10 cellular contexts compared by ENCODE assay signal in the genomic region with DNA sequence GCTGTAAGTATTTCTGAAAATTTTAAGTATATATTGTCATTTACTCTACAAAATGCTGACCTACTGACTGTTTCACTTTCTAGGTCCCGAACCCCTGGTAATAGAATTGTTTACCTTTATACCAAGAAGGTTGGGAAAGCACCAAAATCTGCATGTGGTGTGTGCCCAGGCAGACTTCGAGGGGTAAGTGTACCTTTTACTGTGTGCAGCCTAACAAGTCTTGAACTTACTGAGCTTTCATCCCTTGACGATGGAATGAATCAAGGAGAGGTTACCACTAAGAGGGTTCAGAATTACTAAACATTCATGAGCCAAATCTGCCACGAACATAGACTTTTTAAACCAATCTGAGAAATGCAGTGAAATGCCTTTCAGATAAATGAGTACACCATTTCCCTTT. TPM values are rescaled to one million over a fixed set of nuclear protein-coding genes. Genes with fewer than 3 reads are reported as not detected.
DNase-seq lines count a peak whose midpoint lies in the region; ATAC-seq and TF ChIP-seq lines count a peak whose summit lies in the region.
"Had no signal": no experiment of that assay in that cellular context is flagged by ENCODE, and none has a peak within 500 bp of the region (broad histone marks: within the 10 kb centered on the region; RNA-seq: fewer than 3 reads in every experiment).

No MANE protein-coding gene starts in this region.

- TF ChIP-seq CTCF in Caco-2 (IDR thresholded peaks at IDR 0.05; ENCODE audit: insufficient read depth in 1 of 2, low read depth in 1 of 2, low read length in 1 of 2, severe bottlenecking in 1 of 2, unreplicated experiment in 1 of 2) (no peak), LNCaP clone FGC (IDR thresholded peaks at IDR 0.05; ENCODE audit: control insufficient read depth, extremely low read depth, insufficient read depth) (no peak), brain microvascular endothelial cell (IDR thresholded peaks at IDR 0.05; ENCODE audit: low read depth, low read length, missing control alignments) (no peak), body of pancreas (IDR thresholded peaks at IDR 0.05) (no peak)

- H3K27me3 Mint-ChIP-seq in Caco-2 (ENCODE audit: insufficient read depth, unreplicated experiment), result no peaks in the 10 kb centered on the region
- no peaks in the 10 kb centered on the region for H3K27me3 Mint-ChIP-seq in naive thymus-derived CD8-positive, alpha-beta T cell

- peaks cover 15% of the 10 kb centered on the region for H3K4me1 Mint-ChIP-seq in Caco-2 (ENCODE audit: low read depth, unreplicated experiment)
- H3K4me1 Mint-ChIP-seq in naive thymus-derived CD8-positive, alpha-beta T cell, result peaks cover 33 to 63% (median 57%) of the 10 kb centered on the region in 4 donors

- H3K36me3 Mint-ChIP-seq in Caco-2 (ENCODE audit: insufficient read depth, unreplicated experiment), result peaks cover 69% of the 10 kb centered on the region
- H3K36me3 Mint-ChIP-seq in naive thymus-derived CD8-positive, alpha-beta T cell, result peaks cover 8 to 67% (median 14%) of the 10 kb centered on the region in 3 donors

- H3K36me3 ChIP-seq in Caco-2 (ENCODE audit: control insufficient read depth, insufficient read depth, low read length), result peaks cover 3% of the 10 kb centered on the region
- H3K36me3 ChIP-seq in brain microvascular endothelial cell (replicated peaks), result peaks cover 56% of the 10 kb centered on the region
- peaks cover 13 to 24% of the 10 kb centered on the region in 2 donors for H3K36me3 ChIP-seq in body of pancreas (replicated peaks in 1 of 2; ENCODE audit: insufficient read depth in 1 of 2, low read depth in 2 of 2)

- POLR2A ChIA-PET in Caco-2 (lab: Charles Lee), result interaction anchor here (0.7 kb wide), 1 partner anchor 16 kb away, joined by 3 read pairs; no protein-coding TSS in a partner anchor
- POLR2A ChIA-PET in naive thymus-derived CD8-positive, alpha-beta T cell (lab: Charles Lee), result no interaction called here

- H3K4me3 Mint-ChIP-seq in Caco-2 (ENCODE audit: unreplicated experiment), result peak overlapping the region; percentile 96
- H3K4me3 Mint-ChIP-seq in naive thymus-derived CD8-positive, alpha-beta T cell, result peak overlapping the region in 7 of 10 donors; percentile 7 to 97 (median 35)

- H3K9me3 ChIP-seq in Caco-2, result no peaks in the 10 kb centered on the region
- H3K9me3 ChIP-seq in body of pancreas, result no peaks in the 10 kb centered on the region

- 28 to 42% methylated on average over 4 of the region's 4 CpGs for whole genome bisulfite sequencing in body of pancreas, 2 donors

- H3K4me1 ChIP-seq in Caco-2, result peaks cover 13% of the 10 kb centered on the region
- peaks cover 32% of the 10 kb centered on the region for H3K4me1 ChIP-seq in body of pancreas

- no peak for ATAC-seq in naive thymus-derived CD8-positive, alpha-beta T cell
- no peak for ATAC-seq in body of pancreas
- no peak for ATAC-seq in GM18870 (IDR thresholded peaks at IDR 0.05; ENCODE audit: unreplicated experiment)
- no peak for ATAC-seq in GM21447 (IDR thresholded peaks at IDR 0.05; ENCODE audit: unreplicated experiment)

- intact Hi-C loops in Caco-2 (cut with micrococcal nuclease; ENCODE audit: unreplicated experiment) (no loop called here), body of pancreas (cut with DNase I) (no loop called here)

- DNase-seq in Caco-2 (no peak), LNCaP clone FGC (ENCODE audit: low read depth) (no peak), brain microvascular endothelial cell (no peak), NCI-H2196 treated with DMSO at 0.1 percent for 48 hours (lab: John Stamatoyannopoulos, UW; ENCODE audit: unreplicated experiment) (no peak), body of pancreas (no peak)
- no peak for DNase-seq in naive thymus-derived CD8-positive, alpha-beta T cell
- DNase-seq: NCI-H1048, Right ventricle myocardium superior had no signal

- H3K9me3 Mint-ChIP-seq in Caco-2 (ENCODE audit: unreplicated experiment), result no peaks in the 10 kb centered on the region
- H3K9me3 Mint-ChIP-seq in naive thymus-derived CD8-positive, alpha-beta T cell, result no peaks in the 10 kb centered on the region

- H3K4me3 ChIP-seq in Caco-2 (ENCODE audit: low read depth, low read length), result peak overlapping the region; percentile 82
- H3K4me3 ChIP-seq in LNCaP clone FGC (ENCODE audit: low read depth, low read length), result peak overlapping the region; percentile 85
- peak overlapping the region; percentile 71 for H3K4me3 ChIP-seq in brain microvascular endothelial cell (ENCODE audit: low read depth, low read length)
- peak overlapping the region in 1 of 2 donors; percentile 56 for H3K4me3 ChIP-seq in body of pancreas

- BruUV-seq in Caco-2 (replicated peaks; lab: Mats Ljungman, UMichigan), result no TSS peak

- H3K27ac ChIP-seq in brain microvascular endothelial cell (no peak overlapping the region), body of pancreas (peak overlapping the region in 2 of 4 donors; percentile 86 to 88)

- TF ChIP-seq POLR2A in body of pancreas (IDR thresholded peaks at IDR 0.05), result no peak

- H3K27ac Mint-ChIP-seq in Caco-2 (ENCODE audit: unreplicated experiment), result no peak overlapping the region
- H3K27ac Mint-ChIP-seq in naive thymus-derived CD8-positive, alpha-beta T cell, result peak overlapping the region in 8 of 10 donors; percentile 29 to 99 (median 58)

- CTCF ChIA-PET in Caco-2 (lab: Charles Lee), result no interaction called here

- in situ Hi-C loops in brain microvascular endothelial cell (cut with HindIII; ENCODE audit: low pct_ligation_motif_present, low sequenced_read_pairs), result no loop called here

- H3K27me3 ChIP-seq in Caco-2 (replicated peaks; ENCODE audit: control insufficient read depth, insufficient read depth, low read length) (no peaks in the 10 kb centered on the region), brain microvascular endothelial cell (replicated peaks) (no peaks in the 10 kb centered on the region), body of pancreas (no peaks in the 10 kb centered on the region)

RNA-seq across cellular contexts. Expression of a gene that starts 1.6 kb away (rescaled TPM):
- 1,075 and 1,106 TPM in 2 replicates for total RNA-seq in Caco-2 (2022)
- 1,000 to 10,000 TPM; 3,039 to 3,108 TPM for total RNA-seq in naive thymus-derived CD8-positive, alpha-beta T cell
- 1,000 to 10,000 TPM; 5,254 to 5,901 (median 5,840) TPM for polyA plus RNA-seq in naive thymus-derived CD8-positive, alpha-beta T cell
- total RNA-seq in body of pancreas, result 1,000 to 10,000 TPM in 1 of 2 donors, 100 to 1,000 TPM in 1; 804 to 1,203 TPM

RNA-seq across cellular contexts. Expression of a gene that starts 28.4 kb away (rescaled TPM):
- total RNA-seq in Caco-2 (2022) (121 and 126 TPM in 2 replicates), body of pancreas (100 to 1,000 TPM in 1 of 2 donors, 10 to 100 TPM in 1; 35.6 to 308 TPM)
- 10 to 100 TPM; 48.2 to 49.6 TPM for total RNA-seq in naive thymus-derived CD8-positive, alpha-beta T cell
- 100 to 1,000 TPM; 102 to 125 (median 110) TPM for polyA plus RNA-seq in naive thymus-derived CD8-positive, alpha-beta T cell
